ENCODE assay signal across 20 cellular contexts in genomic region chr11:131955901-131956300, GRCh38.
"Had no signal": no experiment of that assay in that cellular context is flagged by ENCODE, and none has a peak within 500 bp of the region (broad histone marks: within the 10 kb centered on the region; RNA-seq: fewer than 3 reads in every experiment).

No MANE protein-coding gene starts in this region.

- H3K27me3 Mint-ChIP-seq: activated naive CD4-positive, alpha-beta T cell treated with anti-CD3 and anti-CD28 coated beads, Interleukin-2, amount 50 U/mL, for 24 hours; memory B cell; naive B cell; stimulated activated memory B cell treated with anti-CD40 and anti-IgM and Interleukin-4, amounts not matched to agents 10 μg/mL and 1 μg/mL and 100 μg/mL, for 72 hours had no signal

- H3K27ac Mint-ChIP-seq: activated naive CD4-positive, alpha-beta T cell treated with anti-CD3 and anti-CD28 coated beads, Interleukin-2, amount 50 U/mL, for 24 hours; memory B cell; naive B cell; stimulated activated memory B cell treated with anti-CD40 and anti-IgM and Interleukin-4, amounts not matched to agents 10 μg/mL and 1 μg/mL and 100 μg/mL, for 72 hours; T-helper 17 cell; type B pancreatic cell had no signal

- ATAC-seq: left lung; mucosa of descending colon; pancreas; sciatic nerve; stimulated activated memory B cell treated with anti-CD40 and anti-IgM and Interleukin-4, amounts not matched to agents 10 μg/mL and 1 μg/mL and 100 μg/mL, for 72 hours; T-helper 17 cell had no signal

- H3K36me3 Mint-ChIP-seq: activated naive CD4-positive, alpha-beta T cell treated with anti-CD3 and anti-CD28 coated beads, Interleukin-2, amount 50 U/mL, for 24 hours; memory B cell; naive B cell; stimulated activated memory B cell treated with anti-CD40 and anti-IgM and Interleukin-4, amounts not matched to agents 10 μg/mL and 1 μg/mL and 100 μg/mL, for 72 hours; type B pancreatic cell had no signal

- H3K27me3 ChIP-seq: colonic mucosa, esophagus muscularis mucosa, left lung, pancreas, testis had no signal

- H3K9me3 ChIP-seq: colonic mucosa, esophagus muscularis mucosa, left lung, mucosa of descending colon, pancreas, testis had no signal

- H3K27ac ChIP-seq: colonic mucosa, esophagus muscularis mucosa, left lung, pancreas, testis had no signal

- H3K36me3 ChIP-seq: colonic mucosa, esophagus muscularis mucosa, left lung, pancreas had no signal

- H3K4me3 ChIP-seq: colonic mucosa, esophagus muscularis mucosa, left lung, mucosa of descending colon, pancreas, smooth muscle cell, testis had no signal

- DNase-seq: activated CD4-positive, alpha-beta T cell treated with anti-CD3 and anti-CD28 coated beads for 1 hour; activated CD4-positive, alpha-beta T cell treated with anti-CD3 and anti-CD28 coated beads, Interleukin-2, amount 50 U/mL, for 4 hours; activated gamma-delta T cell; colonic mucosa; hippocampal formation; kidney; left lung; mucosa of descending colon; naive B cell; pancreas; stimulated activated CD4-positive, alpha-beta T cell treated with anti-CD3 and anti-CD28 coated beads, Interleukin-4, amount 100 ng/mL, for 1 hour; T-helper 17 cell; testis had no signal

- H3K4me1 ChIP-seq: colonic mucosa, left lung, pancreas, testis had no signal

- H3K4me3 Mint-ChIP-seq: activated naive CD4-positive, alpha-beta T cell treated with anti-CD3 and anti-CD28 coated beads, Interleukin-2, amount 50 U/mL, for 24 hours; memory B cell; naive B cell; stimulated activated memory B cell treated with anti-CD40 and anti-IgM and Interleukin-4, amounts not matched to agents 10 μg/mL and 1 μg/mL and 100 μg/mL, for 72 hours; T-helper 17 cell; type B pancreatic cell had no signal

- H3K4me2 ChIP-seq: smooth muscle cell had no signal

- FAIRE-seq: kidney, pancreas had no signal

- H3K4me1 Mint-ChIP-seq: activated naive CD4-positive, alpha-beta T cell treated with anti-CD3 and anti-CD28 coated beads, Interleukin-2, amount 50 U/mL, for 24 hours; memory B cell; naive B cell; stimulated activated memory B cell treated with anti-CD40 and anti-IgM and Interleukin-4, amounts not matched to agents 10 μg/mL and 1 μg/mL and 100 μg/mL, for 72 hours; T-helper 17 cell had no signal
